ENCODE assay signal across 1 cellular context in the genomic region with DNA sequence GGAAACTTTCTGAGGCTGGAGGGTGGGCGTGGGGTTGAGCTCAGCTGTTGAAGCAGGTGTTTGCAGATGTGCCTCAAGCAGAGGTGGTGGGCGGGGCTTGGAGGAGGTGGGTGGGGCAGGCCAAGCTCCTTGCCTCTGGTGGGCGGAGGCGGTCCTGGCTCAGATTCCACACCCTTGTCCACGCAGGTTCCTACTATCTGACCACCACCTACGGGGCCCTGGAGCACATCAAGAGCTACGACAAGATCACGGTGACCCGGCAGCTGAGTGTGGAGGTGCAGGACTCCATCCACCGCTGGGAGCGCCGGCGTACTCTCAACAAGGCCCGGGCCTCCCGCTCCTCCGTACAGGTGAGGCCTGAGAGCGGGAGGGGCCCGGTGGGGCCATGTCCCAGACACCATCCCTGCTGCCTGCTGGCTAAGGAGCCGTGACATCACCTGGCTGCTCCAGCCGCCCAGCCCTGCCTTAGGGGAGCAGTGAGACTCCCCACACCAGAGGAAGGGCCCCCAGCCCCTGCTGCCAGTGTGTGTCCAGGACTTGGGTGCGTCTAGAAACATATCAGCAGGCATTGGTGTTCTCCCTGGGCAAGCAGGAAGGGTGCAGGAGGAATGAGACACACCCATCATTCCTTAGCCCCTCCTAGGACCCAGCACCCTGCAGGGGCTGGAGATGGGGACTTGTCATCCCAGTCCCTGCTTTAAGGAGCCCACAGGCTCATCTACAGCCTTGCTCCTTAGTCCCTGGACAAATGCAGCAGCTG.
TF ChIP-seq lines count a peak whose summit lies in the region.

No MANE protein-coding gene starts in this region.

TF ChIP-seq in GM23338, 12 proteins besides CTCF, POLR2A, EP300 and RAD21 (continued from another document):
- TF ChIP-seq, protein P1, sequence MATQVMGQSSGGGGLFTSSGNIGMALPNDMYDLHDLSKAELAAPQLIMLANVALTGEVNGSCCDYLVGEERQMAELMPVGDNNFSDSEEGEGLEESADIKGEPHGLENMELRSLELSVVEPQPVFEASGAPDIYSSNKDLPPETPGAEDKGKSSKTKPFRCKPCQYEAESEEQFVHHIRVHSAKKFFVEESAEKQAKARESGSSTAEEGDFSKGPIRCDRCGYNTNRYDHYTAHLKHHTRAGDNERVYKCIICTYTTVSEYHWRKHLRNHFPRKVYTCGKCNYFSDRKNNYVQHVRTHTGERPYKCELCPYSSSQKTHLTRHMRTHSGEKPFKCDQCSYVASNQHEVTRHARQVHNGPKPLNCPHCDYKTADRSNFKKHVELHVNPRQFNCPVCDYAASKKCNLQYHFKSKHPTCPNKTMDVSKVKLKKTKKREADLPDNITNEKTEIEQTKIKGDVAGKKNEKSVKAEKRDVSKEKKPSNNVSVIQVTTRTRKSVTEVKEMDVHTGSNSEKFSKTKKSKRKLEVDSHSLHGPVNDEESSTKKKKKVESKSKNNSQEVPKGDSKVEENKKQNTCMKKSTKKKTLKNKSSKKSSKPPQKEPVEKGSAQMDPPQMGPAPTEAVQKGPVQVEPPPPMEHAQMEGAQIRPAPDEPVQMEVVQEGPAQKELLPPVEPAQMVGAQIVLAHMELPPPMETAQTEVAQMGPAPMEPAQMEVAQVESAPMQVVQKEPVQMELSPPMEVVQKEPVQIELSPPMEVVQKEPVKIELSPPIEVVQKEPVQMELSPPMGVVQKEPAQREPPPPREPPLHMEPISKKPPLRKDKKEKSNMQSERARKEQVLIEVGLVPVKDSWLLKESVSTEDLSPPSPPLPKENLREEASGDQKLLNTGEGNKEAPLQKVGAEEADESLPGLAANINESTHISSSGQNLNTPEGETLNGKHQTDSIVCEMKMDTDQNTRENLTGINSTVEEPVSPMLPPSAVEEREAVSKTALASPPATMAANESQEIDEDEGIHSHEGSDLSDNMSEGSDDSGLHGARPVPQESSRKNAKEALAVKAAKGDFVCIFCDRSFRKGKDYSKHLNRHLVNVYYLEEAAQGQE (IDR thresholded peaks at IDR 0.05; ENCODE audit: unreplicated experiment) = no peak
- TF ChIP-seq ZNF331 (CRISPR knock-in tag; IDR thresholded peaks at IDR 0.05; ENCODE audit: low read depth) (no peak), ZNF462 (CRISPR knock-in tag; IDR thresholded peaks at IDR 0.05) (no peak), EZH2 (IDR thresholded peaks at IDR 0.05; ENCODE audit: low read depth, unreplicated experiment) (no peak), STAT1 (IDR thresholded peaks at IDR 0.05; ENCODE audit: unreplicated experiment) (no peak), ZNF114 (CRISPR knock-in tag; IDR thresholded peaks at IDR 0.05) (no peak)
